In genomic region chr7:44184221-44184873, GRCh38 we compare ENCODE assay signal across 12 cellular contexts. TPM values are rescaled to one million over a fixed set of nuclear protein-coding genes. Genes with fewer than 3 reads are reported as not detected.
A peak's percentile ranks its signal among the peaks of the same experiment; 100 is the strongest.
DNase-seq lines count a peak whose midpoint lies in the region; ATAC-seq and TF ChIP-seq lines count a peak whose summit lies in the region.
"Had no signal": no experiment of that assay in that cellular context is flagged by ENCODE, and none has a peak within 500 bp of the region (broad histone marks: within the 10 kb centered on the region; RNA-seq: fewer than 3 reads in every experiment).

No MANE protein-coding gene starts in this region.

- ATAC-seq in GM23338 (peak; percentile 63), HG03571 (IDR thresholded peaks at IDR 0.05; ENCODE audit: unreplicated experiment) (no peak)
- ATAC-seq in activated naive CD8-positive, alpha-beta T cell treated with anti-CD3 and anti-CD28 coated beads, Interleukin-2, amount 50 U/mL, for 24 hours = no peak
- ATAC-seq: GM12878 had no signal

- peaks cover 20% of the 10 kb centered on the region for H3K4me1 Mint-ChIP-seq in GM23338
- no peaks in the 10 kb centered on the region for H3K4me1 Mint-ChIP-seq in activated naive CD8-positive, alpha-beta T cell treated with anti-CD3 and anti-CD28 coated beads, Interleukin-2, amount 50 U/mL, for 24 hours

- H2AFZ ChIP-seq in GM23338 = no peak overlapping the region

- H3F3A ChIP-seq in GM23338 (replicated peaks; ENCODE audit: low read depth) = no peaks in the 10 kb centered on the region

- H3K36me3 Mint-ChIP-seq in GM23338 (ENCODE audit: low read depth) = no peaks in the 10 kb centered on the region; the same call in 2 of the 3 replicates
- no peaks in the 10 kb centered on the region for H3K36me3 Mint-ChIP-seq in activated naive CD8-positive, alpha-beta T cell treated with anti-CD3 and anti-CD28 coated beads, Interleukin-2, amount 50 U/mL, for 24 hours (ENCODE audit: low read depth)
- H3K36me3 Mint-ChIP-seq: activated naive CD8-positive, alpha-beta T cell had no signal

- no peak overlapping the region for H3K4me2 ChIP-seq in GM23338

- H3K4me3 ChIP-seq in GM23338 (no peak overlapping the region), fibroblast of mammary gland (ENCODE audit: control insufficient read depth, low read depth, low read length) (no peak overlapping the region), retinal pigment epithelial cell (ENCODE audit: low read length) (no peak overlapping the region)
- H3K4me3 ChIP-seq: GM12878 had no signal

- peaks cover 13% of the 10 kb centered on the region for H3K27me3 Mint-ChIP-seq in GM23338 (ENCODE audit: insufficient read depth, low read depth, poor library complexity)
- H3K27me3 Mint-ChIP-seq in activated naive CD8-positive, alpha-beta T cell treated with anti-CD3 and anti-CD28 coated beads, Interleukin-2, amount 50 U/mL, for 24 hours = peaks cover 5% of the 10 kb centered on the region
- H3K27me3 Mint-ChIP-seq: activated naive CD8-positive, alpha-beta T cell had no signal

- TF ChIP-seq CTCF in GM23338 (conservative IDR thresholded peaks at IDR 0.05; ENCODE audit: low read depth in 2 of 2) = no peak
- TF ChIP-seq CTCF in fibroblast of mammary gland (conservative IDR thresholded peaks at IDR 0.05; ENCODE audit: control insufficient read depth, insufficient read depth, low read depth, low read length) = no peak
- no peak for TF ChIP-seq CTCF in retinal pigment epithelial cell (conservative IDR thresholded peaks at IDR 0.05; ENCODE audit: low read depth, low read length)

- no peak overlapping the region for H3K27ac Mint-ChIP-seq in GM23338
- no peak overlapping the region for H3K27ac Mint-ChIP-seq in activated naive CD8-positive, alpha-beta T cell treated with anti-CD3 and anti-CD28 coated beads, Interleukin-2, amount 50 U/mL, for 24 hours
- H3K27ac Mint-ChIP-seq: activated naive CD8-positive, alpha-beta T cell had no signal

- no peaks in the 10 kb centered on the region for H3K27me3 ChIP-seq in GM23338 (ENCODE audit: insufficient read depth)

- H3K36me3 ChIP-seq in GM23338 (ENCODE audit: insufficient read depth) = no peaks in the 10 kb centered on the region

- H3K9me2 ChIP-seq in GM23338 (ENCODE audit: insufficient read depth) = 0 out of 2 replicates have a peak, but pooled peaks cover 12% of the 10 kb centered on the region

- H3K27ac ChIP-seq in GM23338 (ENCODE audit: low read depth) = no peak overlapping the region

- H3K9me3 Mint-ChIP-seq in GM23338 = peaks cover 13% of the 10 kb centered on the region
- H3K9me3 Mint-ChIP-seq in activated naive CD8-positive, alpha-beta T cell treated with anti-CD3 and anti-CD28 coated beads, Interleukin-2, amount 50 U/mL, for 24 hours = no peaks in the 10 kb centered on the region

- no peaks in the 10 kb centered on the region for H4K20me1 ChIP-seq in GM23338 (replicated peaks; ENCODE audit: insufficient read depth)

- DNase-seq in GM23338 (ENCODE audit: low spot score) (no peak), RPMI7951 (ENCODE audit: low read depth) (peak; percentile 96), fibroblast of mammary gland (ENCODE audit: low read depth) (peak; percentile 87), retinal pigment epithelial cell (ENCODE audit: low read depth) (peak; percentile 33), cerebellar nuclear complex (lab: John Stamatoyannopoulos, UW) (no peak)
- no peak for DNase-seq in activated naive CD8-positive, alpha-beta T cell treated with anti-CD3 and anti-CD28 coated beads, Interleukin-2, amount 50 U/mL, for 24 hours
- no peak for DNase-seq in activated CD4-positive, alpha-beta T cell treated with anti-CD3 and anti-CD28 coated beads for 48 hours
- DNase-seq: NCI-H1105; stimulated activated CD4-positive, alpha-beta T cell treated with anti-CD3 and anti-CD28 coated beads, Interleukin-2, amount 100 ng/mL, for 24 hours had no signal

- no peak overlapping the region for H3K4me3 Mint-ChIP-seq in GM23338
- H3K4me3 Mint-ChIP-seq in activated naive CD8-positive, alpha-beta T cell treated with anti-CD3 and anti-CD28 coated beads, Interleukin-2, amount 50 U/mL, for 24 hours = no peak overlapping the region
- H3K4me3 Mint-ChIP-seq: activated naive CD8-positive, alpha-beta T cell had no signal

- no peaks in the 10 kb centered on the region for H3K4me1 ChIP-seq in GM23338 (ENCODE audit: insufficient read depth)

- H3K79me2 ChIP-seq in GM23338 (replicated peaks; ENCODE audit: insufficient read depth) = no peaks in the 10 kb centered on the region

TF ChIP-seq in GM23338, 12 proteins besides CTCF, POLR2A, EP300 and RAD21:
- no peak for TF ChIP-seq REST (IDR thresholded peaks at IDR 0.05; ENCODE audit: unreplicated experiment)
- no peak for TF ChIP-seq ZNF114 (CRISPR knock-in tag; IDR thresholded peaks at IDR 0.05)
- no peak for TF ChIP-seq EZH2 (IDR thresholded peaks at IDR 0.05; ENCODE audit: low read depth, unreplicated experiment)

RNA-seq across cellular contexts. Expression of gene GCK, which starts 4.9 kb away (rescaled TPM):
- total RNA-seq in GM23338 (2014; rRNA removed; shearing (Covaris generic)) = 7.3 and 9.3 TPM in 2 replicates
- polyA plus RNA-seq in GM23338 (2016; fragmentation: Nextera tagmentation; extraction: Ambion mirVana) = 6.1 and 7.7 TPM in 2 replicates
- total RNA-seq in RPMI7951 (2014; rRNA removed; shearing (Covaris generic)) = 2.4 and 2.6 TPM in 2 replicates
- total RNA-seq: GM12878 had no signal

RNA-seq across cellular contexts. Expression of gene YKT6, which starts 16.4 kb away (rescaled TPM):
- total RNA-seq in GM23338 (2014; rRNA removed; shearing (Covaris generic)) = 94.5 and 114 TPM in 2 replicates
- 29.2 and 33.5 TPM in 2 replicates for polyA plus RNA-seq in GM23338 (2016; fragmentation: Nextera tagmentation; extraction: Ambion mirVana)
- total RNA-seq in RPMI7951 (2014; rRNA removed; shearing (Covaris generic)) = 118 and 143 TPM in 2 replicates

RNA-seq across cellular contexts. Expression of gene MYL7, which starts 43.2 kb away (rescaled TPM):
- 2.4 TPM in 1 of 2 replicates, not detected in the other for total RNA-seq in GM23338 (2014; rRNA removed; shearing (Covaris generic))
- 4.8 and 8.3 TPM in 2 replicates for polyA plus RNA-seq in GM23338 (2016; fragmentation: Nextera tagmentation; extraction: Ambion mirVana)
- not detected in 2 replicates for total RNA-seq in RPMI7951 (2014; rRNA removed; shearing (Covaris generic))
- total RNA-seq: GM12878 had no signal

Comparison
In these comparisons a context has a peak if more than half of its experiments do, and no peak if none do; other contexts are left out.
1. DNase-seq: peak in RPMI7951 (single experiment), fibroblast of mammary gland (single experiment) and retinal pigment epithelial cell (single experiment); none in GM23338 (single experiment), activated naive CD8-positive, alpha-beta T cell treated with anti-CD3 and anti-CD28 coated beads, Interleukin-2, amount 50 U/mL, for 24 hours (single experiment), activated CD4-positive, alpha-beta T cell treated with anti-CD3 and anti-CD28 coated beads for 48 hours (single experiment) and cerebellar nuclear complex (0 of 2).